ENCODE assay signal across 1 cellular context in genomic region chr2:233079473-233079877, GRCh38.
TF ChIP-seq lines count a peak whose summit lies in the region.

No MANE protein-coding gene starts in this region.

TF ChIP-seq in GM12878, 131 proteins besides CTCF, POLR2A, EP300 and RAD21 (continued from another document and continues in another):
- TF ChIP-seq MEF2B (IDR thresholded peaks at IDR 0.05; ENCODE audit: partially characterized antibody, poor library complexity, severe bottlenecking) (peak; percentile 94), MTA3 (IDR thresholded peaks at IDR 0.05; ENCODE audit: borderline replicate concordance, low read length) (no peak), ETV6 (conservative IDR thresholded peaks at IDR 0.05 in 1 of 2, IDR thresholded peaks at IDR 0.05 in 1 of 2; ENCODE audit: borderline replicate concordance in 1 of 2, low read depth in 1 of 2) (peak in 1 of 2 experiments; percentile 94; a peak in 2 of 4 replicates), IRF5 (IDR thresholded peaks at IDR 0.05; ENCODE audit: borderline replicate concordance) (no peak), NFYA (IDR thresholded peaks at IDR 0.05; ENCODE audit: borderline replicate concordance, low read depth, low read length) (no peak), SUZ12 (IDR thresholded peaks at IDR 0.05; ENCODE audit: unreplicated experiment) (no peak), CEBPZ (IDR thresholded peaks at IDR 0.05; ENCODE audit: low read depth, low read length) (no peak), ZNF384 (IDR thresholded peaks at IDR 0.05; ENCODE audit: borderline replicate concordance, low read depth, low read length) (no peak), NFXL1 (IDR thresholded peaks at IDR 0.05; ENCODE audit: borderline replicate concordance) (no peak), ZSCAN29 (IDR thresholded peaks at IDR 0.05) (no peak), RFX5 (IDR thresholded peaks at IDR 0.05; ENCODE audit: low read depth, low read length) (no peak), RAD51 (IDR thresholded peaks at IDR 0.05) (no peak; the same call in 1 of the 2 replicates), IKZF1 (conservative IDR thresholded peaks at IDR 0.05) (peak; percentile 98), EZH2 (IDR thresholded peaks at IDR 0.05; ENCODE audit: borderline replicate concordance, control insufficient read depth, low read depth, low read length) (no peak), GABPA (IDR thresholded peaks at IDR 0.05; ENCODE audit: low read depth) (no peak), RELA (IDR thresholded peaks at IDR 0.05; ENCODE audit: borderline replicate concordance, partially characterized antibody) (no peak), KDM1A (IDR thresholded peaks at IDR 0.05; ENCODE audit: borderline replicate concordance) (no peak), RB1 (IDR thresholded peaks at IDR 0.05; ENCODE audit: borderline replicate concordance) (no peak), PBX3 (IDR thresholded peaks at IDR 0.05; ENCODE audit: insufficient replicate concordance, low read depth, low read length) (no peak), DPF2 (IDR thresholded peaks at IDR 0.05) (peak; percentile 88), ZNF687 (IDR thresholded peaks at IDR 0.05) (peak; percentile 100), WRNIP1 (IDR thresholded peaks at IDR 0.05; ENCODE audit: borderline replicate concordance, low read depth, low read length) (0 out of 2 replicates have a peak, but pooled peaks have one; percentile 38), IKZF2 (IDR thresholded peaks at IDR 0.05) (peak; percentile 96 to 97; a peak in 3 of 4 replicates), ZNF24 (IDR thresholded peaks at IDR 0.05) (no peak), SMAD1 (IDR thresholded peaks at IDR 0.05; ENCODE audit: low read depth, partially characterized antibody) (peak; percentile 39), TBL1XR1 (IDR thresholded peaks at IDR 0.05; ENCODE audit: low read depth, low read length) (peak; percentile 95), HDAC2 (IDR thresholded peaks at IDR 0.05) (no peak), LARP7 (IDR thresholded peaks at IDR 0.05) (peak; percentile 27; the same call in 1 of the 2 replicates), CHD1 (IDR thresholded peaks at IDR 0.05; ENCODE audit: low read depth, low read length) (no peak), E2F8 (IDR thresholded peaks at IDR 0.05; ENCODE audit: low read depth, partially characterized antibody) (no peak), MYC (IDR thresholded peaks at IDR 0.05; ENCODE audit: insufficient read depth, insufficient read length, insufficient replicate concordance, low read length, severe bottlenecking) (no peak), CHD4 (IDR thresholded peaks at IDR 0.05) (no peak), CEBPB (IDR thresholded peaks at IDR 0.05; ENCODE audit: borderline replicate concordance in 1 of 2, low read depth in 2 of 2, low read length in 2 of 2) (no peak), GATAD2B (conservative IDR thresholded peaks at IDR 0.05; ENCODE audit: low read depth) (peak; percentile 82), RBBP5 (conservative IDR thresholded peaks at IDR 0.05) (no peak)
- TF ChIP-seq, protein P1, sequence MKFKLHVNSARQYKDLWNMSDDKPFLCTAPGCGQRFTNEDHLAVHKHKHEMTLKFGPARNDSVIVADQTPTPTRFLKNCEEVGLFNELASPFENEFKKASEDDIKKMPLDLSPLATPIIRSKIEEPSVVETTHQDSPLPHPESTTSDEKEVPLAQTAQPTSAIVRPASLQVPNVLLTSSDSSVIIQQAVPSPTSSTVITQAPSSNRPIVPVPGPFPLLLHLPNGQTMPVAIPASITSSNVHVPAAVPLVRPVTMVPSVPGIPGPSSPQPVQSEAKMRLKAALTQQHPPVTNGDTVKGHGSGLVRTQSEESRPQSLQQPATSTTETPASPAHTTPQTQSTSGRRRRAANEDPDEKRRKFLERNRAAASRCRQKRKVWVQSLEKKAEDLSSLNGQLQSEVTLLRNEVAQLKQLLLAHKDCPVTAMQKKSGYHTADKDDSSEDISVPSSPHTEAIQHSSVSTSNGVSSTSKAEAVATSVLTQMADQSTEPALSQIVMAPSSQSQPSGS (IDR thresholded peaks at IDR 0.05; ENCODE audit: low read length): no peak
- TF ChIP-seq, protein P2, sequence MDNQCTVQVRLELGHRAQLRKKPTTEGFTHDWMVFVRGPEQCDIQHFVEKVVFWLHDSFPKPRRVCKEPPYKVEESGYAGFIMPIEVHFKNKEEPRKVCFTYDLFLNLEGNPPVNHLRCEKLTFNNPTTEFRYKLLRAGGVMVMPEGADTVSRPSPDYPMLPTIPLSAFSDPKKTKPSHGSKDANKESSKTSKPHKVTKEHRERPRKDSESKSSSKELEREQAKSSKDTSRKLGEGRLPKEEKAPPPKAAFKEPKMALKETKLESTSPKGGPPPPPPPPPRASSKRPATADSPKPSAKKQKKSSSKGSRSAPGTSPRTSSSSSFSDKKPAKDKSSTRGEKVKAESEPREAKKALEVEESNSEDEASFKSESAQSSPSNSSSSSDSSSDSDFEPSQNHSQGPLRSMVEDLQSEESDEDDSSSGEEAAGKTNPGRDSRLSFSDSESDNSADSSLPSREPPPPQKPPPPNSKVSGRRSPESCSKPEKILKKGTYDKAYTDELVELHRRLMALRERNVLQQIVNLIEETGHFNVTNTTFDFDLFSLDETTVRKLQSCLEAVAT (IDR thresholded peaks at IDR 0.05): peak; percentile 87
- TF ChIP-seq, protein P3, sequence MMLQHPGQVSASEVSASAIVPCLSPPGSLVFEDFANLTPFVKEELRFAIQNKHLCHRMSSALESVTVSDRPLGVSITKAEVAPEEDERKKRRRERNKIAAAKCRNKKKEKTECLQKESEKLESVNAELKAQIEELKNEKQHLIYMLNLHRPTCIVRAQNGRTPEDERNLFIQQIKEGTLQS (IDR thresholded peaks at IDR 0.05; ENCODE audit: borderline replicate concordance, extremely low read depth, low read depth, low read length): no peak
- TF ChIP-seq, protein P4, sequence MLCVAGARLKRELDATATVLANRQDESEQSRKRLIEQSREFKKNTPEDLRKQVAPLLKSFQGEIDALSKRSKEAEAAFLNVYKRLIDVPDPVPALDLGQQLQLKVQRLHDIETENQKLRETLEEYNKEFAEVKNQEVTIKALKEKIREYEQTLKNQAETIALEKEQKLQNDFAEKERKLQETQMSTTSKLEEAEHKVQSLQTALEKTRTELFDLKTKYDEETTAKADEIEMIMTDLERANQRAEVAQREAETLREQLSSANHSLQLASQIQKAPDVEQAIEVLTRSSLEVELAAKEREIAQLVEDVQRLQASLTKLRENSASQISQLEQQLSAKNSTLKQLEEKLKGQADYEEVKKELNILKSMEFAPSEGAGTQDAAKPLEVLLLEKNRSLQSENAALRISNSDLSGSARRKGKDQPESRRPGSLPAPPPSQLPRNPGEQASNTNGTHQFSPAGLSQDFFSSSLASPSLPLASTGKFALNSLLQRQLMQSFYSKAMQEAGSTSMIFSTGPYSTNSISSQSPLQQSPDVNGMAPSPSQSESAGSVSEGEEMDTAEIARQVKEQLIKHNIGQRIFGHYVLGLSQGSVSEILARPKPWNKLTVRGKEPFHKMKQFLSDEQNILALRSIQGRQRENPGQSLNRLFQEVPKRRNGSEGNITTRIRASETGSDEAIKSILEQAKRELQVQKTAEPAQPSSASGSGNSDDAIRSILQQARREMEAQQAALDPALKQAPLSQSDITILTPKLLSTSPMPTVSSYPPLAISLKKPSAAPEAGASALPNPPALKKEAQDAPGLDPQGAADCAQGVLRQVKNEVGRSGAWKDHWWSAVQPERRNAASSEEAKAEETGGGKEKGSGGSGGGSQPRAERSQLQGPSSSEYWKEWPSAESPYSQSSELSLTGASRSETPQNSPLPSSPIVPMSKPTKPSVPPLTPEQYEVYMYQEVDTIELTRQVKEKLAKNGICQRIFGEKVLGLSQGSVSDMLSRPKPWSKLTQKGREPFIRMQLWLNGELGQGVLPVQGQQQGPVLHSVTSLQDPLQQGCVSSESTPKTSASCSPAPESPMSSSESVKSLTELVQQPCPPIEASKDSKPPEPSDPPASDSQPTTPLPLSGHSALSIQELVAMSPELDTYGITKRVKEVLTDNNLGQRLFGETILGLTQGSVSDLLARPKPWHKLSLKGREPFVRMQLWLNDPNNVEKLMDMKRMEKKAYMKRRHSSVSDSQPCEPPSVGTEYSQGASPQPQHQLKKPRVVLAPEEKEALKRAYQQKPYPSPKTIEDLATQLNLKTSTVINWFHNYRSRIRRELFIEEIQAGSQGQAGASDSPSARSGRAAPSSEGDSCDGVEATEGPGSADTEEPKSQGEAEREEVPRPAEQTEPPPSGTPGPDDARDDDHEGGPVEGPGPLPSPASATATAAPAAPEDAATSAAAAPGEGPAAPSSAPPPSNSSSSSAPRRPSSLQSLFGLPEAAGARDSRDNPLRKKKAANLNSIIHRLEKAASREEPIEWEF (IDR thresholded peaks at IDR 0.05; ENCODE audit: insufficient replicate concordance, low read depth, low read length): peak; percentile 79
